ENCODE assay signal across 2 cellular contexts in the genomic region with DNA sequence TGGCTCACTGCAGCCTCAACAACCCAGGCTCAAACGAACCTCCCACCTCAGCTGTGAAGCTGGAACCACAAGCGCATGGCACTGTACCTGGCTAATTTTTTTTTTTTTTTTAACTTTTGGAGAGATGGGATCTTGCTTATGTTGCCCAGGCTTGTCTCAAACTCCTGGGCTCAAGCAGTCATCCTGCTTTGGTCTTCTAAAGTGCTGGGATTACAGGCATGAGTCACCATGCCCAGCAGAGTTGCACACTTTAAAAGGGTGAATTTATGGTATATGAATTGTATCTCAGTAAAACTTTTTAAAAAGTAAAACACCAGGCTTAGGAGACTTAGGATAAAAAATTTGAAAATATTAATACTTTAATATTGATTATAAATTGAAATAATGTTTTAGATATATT.
TF ChIP-seq lines count a peak whose summit lies in the region.

No MANE protein-coding gene starts in this region.

TF ChIP-seq in HCT116, 20 proteins besides CTCF, POLR2A, EP300 and RAD21:
- TF ChIP-seq CBX3 (IDR thresholded peaks at IDR 0.05; ENCODE audit: low read depth) = peak; percentile 46; the same call in 1 of the 2 replicates
- peak; percentile 24; the same call in 1 of the 2 replicates for TF ChIP-seq FOSL1 (IDR thresholded peaks at IDR 0.05; ENCODE audit: low read depth)
- TF ChIP-seq EZH2 (IDR thresholded peaks at IDR 0.05) = no peak
- TF ChIP-seq JUND (IDR thresholded peaks at IDR 0.05) = 0 out of 2 replicates have a peak, but pooled peaks have one; percentile 7

TF ChIP-seq in endothelial cell of umbilical vein, 7 proteins besides CTCF, POLR2A, EP300 and RAD21:
- TF ChIP-seq JUN (IDR thresholded peaks at IDR 0.05; ENCODE audit: borderline replicate concordance, insufficient read depth, insufficient read length, low read depth) (no peak), FOS (IDR thresholded peaks at IDR 0.05; ENCODE audit: borderline replicate concordance, insufficient read depth, low read length) (peak; percentile 18), GATA2 (IDR thresholded peaks at IDR 0.05; ENCODE audit: insufficient read depth, insufficient read length, low read depth, low read length) (no peak)
- TF ChIP-seq, protein P1, sequence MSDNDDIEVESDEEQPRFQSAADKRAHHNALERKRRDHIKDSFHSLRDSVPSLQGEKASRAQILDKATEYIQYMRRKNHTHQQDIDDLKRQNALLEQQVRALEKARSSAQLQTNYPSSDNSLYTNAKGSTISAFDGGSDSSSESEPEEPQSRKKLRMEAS (IDR thresholded peaks at IDR 0.05; ENCODE audit: insufficient read depth, insufficient read length) = no peak
